ENCODE assay signal across 8 cellular contexts in the genomic region with DNA sequence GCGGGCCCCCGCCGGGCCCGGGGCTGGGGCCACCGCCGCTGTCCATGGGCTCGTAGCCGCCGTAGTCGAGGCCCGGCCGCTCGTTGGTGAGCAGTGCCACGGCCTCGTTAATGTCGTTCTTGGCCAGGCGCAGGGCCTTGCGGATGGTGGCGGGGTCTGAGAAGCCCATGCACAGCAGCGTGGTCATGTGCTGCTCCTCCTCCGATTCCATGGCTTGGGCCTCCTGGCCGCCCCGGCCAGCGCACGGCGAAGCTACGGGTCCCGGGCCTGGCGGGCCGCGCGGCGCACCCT. TPM values are rescaled to one million over a fixed set of nuclear protein-coding genes. Genes with fewer than 3 reads are reported as not detected.
DNase-seq lines count a peak whose midpoint lies in the region; ATAC-seq, FAIRE-seq and TF ChIP-seq lines count a peak whose summit lies in the region.

No MANE protein-coding gene starts in this region.

- H3K9me2 ChIP-seq in PC-9 (ENCODE audit: insufficient read depth) = no peaks in the 10 kb centered on the region

- H3F3A ChIP-seq in PC-9 (ENCODE audit: insufficient read depth, low read depth) = peaks cover 36% of the 10 kb centered on the region; the same call in 1 of the 2 replicates

- peak overlapping the region; percentile 97 to 99 for H3K27ac ChIP-seq in A549
- H3K27ac ChIP-seq in PC-9 = peak overlapping the region; percentile 87
- H3K27ac ChIP-seq in coronary artery = peak overlapping the region; percentile 96 to 97
- peak overlapping the region; percentile 97 for H3K27ac ChIP-seq in subcutaneous abdominal adipose tissue (ENCODE audit: low read depth, low read length)

- peak; percentile 40 to 55 for ATAC-seq in A549
- ATAC-seq in GM18505 (IDR thresholded peaks at IDR 0.05; ENCODE audit: unreplicated experiment) = peak; percentile 28
- ATAC-seq in HG02943 (IDR thresholded peaks at IDR 0.05; ENCODE audit: low read depth, unreplicated experiment) = peak; percentile 2

- DNase-seq in A549 (ENCODE audit: low read depth in 1 of 2, low spot score in 1 of 2) (peak in 1 of 2 experiments; percentile 40), PC-9 (peak in 1 of 2 experiments; percentile 51), coronary artery (ENCODE audit: low spot score) (no peak), lower leg skin (ENCODE audit: low spot score in 2 of 2) (peak in 1 of 2 donors; percentile 85), activated gamma-delta T cell (lab: John Stamatoyannopoulos, UW) (no peak)

- peaks cover 68% of the 10 kb centered on the region for H3K79me2 ChIP-seq in PC-9 (ENCODE audit: low read depth)

- H3K4me3 ChIP-seq in A549 = peak overlapping the region; percentile 93
- peak overlapping the region; percentile 92 for H3K4me3 ChIP-seq in PC-9
- peak overlapping the region; percentile 95 for H3K4me3 ChIP-seq in coronary artery
- peak overlapping the region; percentile 79 for H3K4me3 ChIP-seq in lower leg skin (ENCODE audit: low read depth, poor library complexity, severe bottlenecking)
- H3K4me3 ChIP-seq in subcutaneous abdominal adipose tissue (ENCODE audit: low read depth in 1 of 5, low read length in 5 of 5) = peak overlapping the region in 4 of 5 donors; percentile 84 to 98 (median 90)

- BruUV-seq in PC-9 (replicated peaks; lab: Mats Ljungman, UMichigan) = no TSS peak

- no peaks in the 10 kb centered on the region for H3K9me3 ChIP-seq in A549
- no peaks in the 10 kb centered on the region for H3K9me3 ChIP-seq in PC-9 (ENCODE audit: insufficient read depth, low read depth)
- no peaks in the 10 kb centered on the region for H3K9me3 ChIP-seq in subcutaneous abdominal adipose tissue (ENCODE audit: control insufficient read depth in 5 of 5, low read length in 5 of 5)

- POLR2A ChIA-PET in A549 (lab: Yijun Ruan, JAX) = interaction anchor here (1.0 to 1.1 kb wide), 3 partner anchors 10 to 71 kb away, joined by 3 read pairs; no protein-coding TSS in a partner anchor
- POLR2A ChIA-PET in PC-9 (lab: Charles Lee; ENCODE audit: unreplicated experiment) = interaction anchor here (0.7 kb wide), 1 partner anchor 1294 kb away, joined by 8 read pairs; no protein-coding TSS in a partner anchor

- H3K36me3 ChIP-seq in PC-9 (ENCODE audit: low read depth) = no peaks in the 10 kb centered on the region; the same call in 1 of the 2 replicates
- H3K36me3 ChIP-seq in subcutaneous abdominal adipose tissue (ENCODE audit: control insufficient read depth in 5 of 5, insufficient read depth in 5 of 5, low read length in 5 of 5) = no peaks in the 10 kb centered on the region

- TF ChIP-seq POLR2A in A549 (IDR thresholded peaks at IDR 0.05; ENCODE audit: low read length) (no peak), GM18505 (IDR thresholded peaks at IDR 0.05; ENCODE audit: borderline replicate concordance, extremely low read depth, insufficient read depth, insufficient read length) (no peak), lower leg skin (IDR thresholded peaks at IDR 0.05) (no peak)

- peaks cover 9% of the 10 kb centered on the region; the same call in 1 of the 2 replicates for H4K20me1 ChIP-seq in PC-9 (ENCODE audit: insufficient read depth)

- peak overlapping the region; percentile 87; the same call in 1 of the 2 replicates for H2AFZ ChIP-seq in PC-9

- TF ChIP-seq RAD21 in A549 (conservative IDR thresholded peaks at IDR 0.05 in 1 of 2, IDR thresholded peaks at IDR 0.05 in 1 of 2) = no peak

- H3K9ac ChIP-seq in subcutaneous abdominal adipose tissue (ENCODE audit: low read length in 5 of 5) = peak overlapping the region; percentile 84 to 99 (median 95)

- H3K4me1 ChIP-seq in A549 = peaks cover 55% of the 10 kb centered on the region
- peaks cover 64% of the 10 kb centered on the region for H3K4me1 ChIP-seq in PC-9 (replicated peaks; ENCODE audit: insufficient read depth)
- peaks cover 6 to 69% (median 55%) of the 10 kb centered on the region in 5 donors for H3K4me1 ChIP-seq in subcutaneous abdominal adipose tissue (ENCODE audit: control insufficient read depth in 5 of 5, insufficient read depth in 5 of 5, low read length in 5 of 5)

- peak overlapping the region; percentile 78 for H3K4me2 ChIP-seq in A549
- peak overlapping the region; percentile 87 for H3K4me2 ChIP-seq in PC-9

- no peak for FAIRE-seq in A549 (lab: Jason Lieb, UNC)

- TF ChIP-seq CTCF in A549 (IDR thresholded peaks at IDR 0.05) (no peak), PC-9 (conservative IDR thresholded peaks at IDR 0.05) (no peak), coronary artery (IDR thresholded peaks at IDR 0.05) (no peak), lower leg skin (IDR thresholded peaks at IDR 0.05) (no peak)

- intact Hi-C loops in PC-9 (cut with micrococcal nuclease; ENCODE audit: unreplicated experiment) = loop anchor here (2.0 to 5.0 kb wide), 2 partner anchors 30 to 73 kb away; no protein-coding TSS in a partner anchor
- intact Hi-C loops in lower leg skin (cut with DNase I; ENCODE audit: low total_unique reads) = no loop called here

- WGBS in A549 (ENCODE audit: missing lambda C conversion rate) = no CpG with 5 or more reads among the region's 33 CpGs
- WGBS in lower leg skin, 2 donors = 0% methylated on average over 3 to 9 of the region's 33 CpGs

- CTCF ChIA-PET in A549 (lab: Yijun Ruan, JAX) = no interaction called here
- CTCF ChIA-PET in PC-9 (lab: Charles Lee) = no interaction called here

- H3K27me3 ChIP-seq in PC-9 (ENCODE audit: insufficient read depth, low read depth) (no peaks in the 10 kb centered on the region), subcutaneous abdominal adipose tissue (ENCODE audit: control insufficient read depth in 5 of 5, insufficient read depth in 4 of 5, low read length in 5 of 5) (no peaks in the 10 kb centered on the region)

- TF ChIP-seq EP300 in A549 (IDR thresholded peaks at IDR 0.05) = no peak

TF ChIP-seq in A549, 52 proteins besides CTCF, POLR2A, EP300 and RAD21:
- TF ChIP-seq SMC3 (IDR thresholded peaks at IDR 0.05) (no peak), JUN (IDR thresholded peaks at IDR 0.05) (0 out of 5 replicates have a peak, but pooled peaks of 1 of the 2 experiments have one; percentile 26), MYC (IDR thresholded peaks at IDR 0.05; ENCODE audit: borderline replicate concordance, low read length) (peak; percentile 58; the same call in 1 of the 2 replicates)
- TF ChIP-seq, protein P1, sequence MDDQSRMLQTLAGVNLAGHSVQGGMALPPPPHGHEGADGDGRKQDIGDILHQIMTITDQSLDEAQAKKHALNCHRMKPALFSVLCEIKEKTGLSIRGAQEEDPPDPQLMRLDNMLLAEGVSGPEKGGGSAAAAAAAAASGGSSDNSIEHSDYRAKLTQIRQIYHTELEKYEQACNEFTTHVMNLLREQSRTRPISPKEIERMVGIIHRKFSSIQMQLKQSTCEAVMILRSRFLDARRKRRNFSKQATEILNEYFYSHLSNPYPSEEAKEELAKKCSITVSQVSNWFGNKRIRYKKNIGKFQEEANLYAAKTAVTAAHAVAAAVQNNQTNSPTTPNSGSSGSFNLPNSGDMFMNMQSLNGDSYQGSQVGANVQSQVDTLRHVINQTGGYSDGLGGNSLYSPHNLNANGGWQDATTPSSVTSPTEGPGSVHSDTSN (IDR thresholded peaks at IDR 0.05) = no peak
TF ChIP-seq in A549: peak in this region for 2.

RNA-seq across cellular contexts. Expression of a gene that starts 0.3 kb away (rescaled TPM):
- polyA plus RNA-seq in A549 (2011; rRNA removed) (21.7 and 24.5 TPM in 2 replicates), A549 (2017; fragmentation: RNase III; extraction: RNeasy Plus Mini Kit Qiagen cat#74134 plus additional on column Dnase treatment) (13.4 to 17.4 TPM (median 14.7 TPM) in 3 replicates)
- polyA plus RNA-seq in A549 (2012; cell fraction: cytosol; rRNA removed) = 4.6 and 5.3 TPM in 2 replicates
- 6.4 and 12.2 TPM in 2 replicates for polyA plus RNA-seq in A549 (2012; cell fraction: nucleus; rRNA removed)
- 34.7 and 38.2 TPM in 2 replicates for polyA minus RNA-seq in A549 (2011; rRNA and poly(A)+ RNA removed)
- total RNA-seq in PC-9 (2021) (56.3 and 61.0 TPM in 2 replicates), lower leg skin (10 to 100 TPM; 20.9 to 58.6 (median 40.5) TPM)
